ENCODE assay signal across 11 cellular contexts in the genomic region with DNA sequence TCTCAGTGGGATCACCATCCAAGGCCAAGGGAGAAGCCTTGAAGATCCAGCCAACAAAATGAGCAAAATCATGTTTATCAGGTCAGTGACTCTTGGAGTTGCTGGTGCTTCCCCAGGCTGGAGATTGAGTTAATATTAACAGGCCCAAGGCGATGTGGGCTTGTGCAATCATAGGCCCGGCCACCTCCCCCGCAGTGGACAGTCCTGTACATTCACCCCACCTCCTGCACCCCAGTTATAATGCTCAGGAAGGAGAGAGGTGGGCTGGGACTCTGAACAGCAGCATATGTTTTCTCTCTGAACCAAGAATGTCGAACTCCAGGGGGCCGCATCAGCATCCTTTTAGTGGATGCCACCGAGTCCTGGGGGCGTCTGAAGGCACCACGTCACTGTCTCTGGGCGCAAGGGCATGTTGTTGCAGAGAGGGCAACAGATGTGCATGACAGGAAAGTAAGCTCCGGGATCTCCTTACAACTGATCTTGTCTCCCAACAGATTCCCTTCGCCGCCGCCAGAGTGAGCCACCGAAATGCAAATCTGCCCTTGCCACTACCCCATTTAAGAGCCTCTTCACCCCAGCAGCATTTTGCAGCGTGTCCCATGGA. TPM values are rescaled to one million over a fixed set of nuclear protein-coding genes. Genes with fewer than 3 reads are reported as not detected.
A peak's percentile ranks its signal among the peaks of the same experiment; 100 is the strongest.
DNase-seq lines count a peak whose midpoint lies in the region; ATAC-seq and TF ChIP-seq lines count a peak whose summit lies in the region.
"Had no signal": no experiment of that assay in that cellular context is flagged by ENCODE, and none has a peak within 500 bp of the region (broad histone marks: within the 10 kb centered on the region; RNA-seq: fewer than 3 reads in every experiment).

No MANE protein-coding gene starts in this region.

- ATAC-seq in heart right ventricle = peak in 2 of 8 donors; percentile 31 to 41
- peak; percentile 95 for ATAC-seq in sciatic nerve
- no peak for ATAC-seq in HG02678 (IDR thresholded peaks at IDR 0.05; ENCODE audit: unreplicated experiment)

- DNase-seq in NOMO-1 (lab: John Stamatoyannopoulos, UW; ENCODE audit: unreplicated experiment in 2 of 2) (peak; percentile 4 to 20), NOMO-1 treated with dmso at 0.1 percent for 144 hours (lab: John Stamatoyannopoulos, UW; ENCODE audit: unreplicated experiment) (no peak), RPMI7951 (ENCODE audit: low read depth) (peak; percentile 56), heart right ventricle (peak; percentile 12 to 31), sciatic nerve (ENCODE audit: low spot score) (peak; percentile 80), NCI-H2107 treated with DMSO at 0.1 percent for 48 hours (lab: John Stamatoyannopoulos, UW; ENCODE audit: unreplicated experiment) (no peak), HEK293T (ENCODE audit: extremely low spot score) (no peak)

- no peak overlapping the region for H3K27ac ChIP-seq in heart right ventricle
- H3K27ac ChIP-seq: BLaER1 treated with 17β-estradiol and CSF1 and Interleukin-3, amounts not matched to agents 10 nM and 100 nM; SK-N-MC had no signal

- WGBS in heart right ventricle, 2 donors = 21 to 23% methylated on average over 15 of the region's 15 CpGs

- H3K4me3 ChIP-seq in heart right ventricle = no peak overlapping the region
- H3K4me3 ChIP-seq: BLaER1 treated with 17β-estradiol and CSF1 and Interleukin-3, amounts not matched to agents 10 nM and 100 nM; SK-N-MC had no signal

- H3K4me1 ChIP-seq in heart right ventricle = no peaks in the 10 kb centered on the region

- peaks cover 0 to 49% (median 23%) of the 10 kb centered on the region in 7 donors for H3K27me3 ChIP-seq in heart right ventricle
- H3K27me3 ChIP-seq: BLaER1 treated with 17β-estradiol and CSF1 and Interleukin-3, amounts not matched to agents 10 nM and 100 nM had no signal

- no peaks in the 10 kb centered on the region for H3K36me3 ChIP-seq in heart right ventricle
- H3K36me3 ChIP-seq: BLaER1 treated with 17β-estradiol and CSF1 and Interleukin-3, amounts not matched to agents 10 nM and 100 nM had no signal

- POLR2A ChIA-PET in HEK293T (lab: Yijun Ruan, JAX) = no interaction called here

- intact Hi-C loops in heart right ventricle (cut with DNase I) = loop anchor here in 2 of 10 donors (5.0 to 10.0 kb wide), 2 partner anchors 130 to 132 kb away; no protein-coding TSS in a partner anchor
- intact Hi-C loops in sciatic nerve (cut with DNase I) = loop anchor here (10.0 kb wide), 1 partner anchor 130 kb away; no protein-coding TSS in a partner anchor

- CTCF ChIA-PET in HEK293T (lab: Yijun Ruan, JAX) = no interaction called here

- TF ChIP-seq CTCF in heart right ventricle (IDR thresholded peaks at IDR 0.05) = peak in 5 of 9 donors; percentile 19 to 52 (median 34)

- H3K9me3 ChIP-seq in heart right ventricle = no peaks in the 10 kb centered on the region

TF ChIP-seq in HEK293T, 16 proteins besides CTCF, POLR2A, EP300 and RAD21:
- TF ChIP-seq SUZ12 (IDR thresholded peaks at IDR 0.05) (no peak), NFRKB (IDR thresholded peaks at IDR 0.05) (no peak), HDGF (IDR thresholded peaks at IDR 0.05; ENCODE audit: borderline replicate concordance) (no peak), TARDBP (IDR thresholded peaks at IDR 0.05) (no peak), FOXM1 (IDR thresholded peaks at IDR 0.05; ENCODE audit: borderline replicate concordance) (no peak)

RNA-seq across cellular contexts. Expression of a gene that starts 11.2 kb away (rescaled TPM):
- total RNA-seq in RPMI7951 (2014; rRNA removed; shearing (Covaris generic)) = not detected in 2 replicates
- total RNA-seq in heart right ventricle (not detected), sciatic nerve (not detected)
- not detected for polyA plus RNA-seq in heart right ventricle
- total RNA-seq: mesothelial cell of epicardium had no signal

RNA-seq across cellular contexts. Expression of a gene that starts 32.2 kb away (rescaled TPM):
- total RNA-seq in RPMI7951 (2014; rRNA removed; shearing (Covaris generic)) = 1.4 and 2.1 TPM in 2 replicates
- total RNA-seq in heart right ventricle (not detected), sciatic nerve (not detected)
- not detected for polyA plus RNA-seq in heart right ventricle
- total RNA-seq: mesothelial cell of epicardium had no signal

RNA-seq across cellular contexts. Expression of a gene that starts 33.1 kb away (rescaled TPM):
- total RNA-seq in RPMI7951 (2014; rRNA removed; shearing (Covaris generic)) = 0.12 and 0.78 TPM in 2 replicates
- total RNA-seq in heart right ventricle = 10 to 100 TPM in 1 of 10 donors, 1 to 10 TPM in 9; 1.9 to 38.3 (median 3.8) TPM
- polyA plus RNA-seq in heart right ventricle = 1 to 10 TPM; 1.1 to 8.7 TPM
- 28.5 TPM for total RNA-seq in sciatic nerve

Comparison
In these comparisons a context has a peak if more than half of its experiments do, and no peak if none do; other contexts are left out.
1. DNase-seq: peak in NOMO-1 (2 of 2), RPMI7951 (single experiment), heart right ventricle (2 of 2) and sciatic nerve (single experiment); none in NOMO-1 treated with dmso at 0.1 percent for 144 hours (single experiment), NCI-H2107 treated with DMSO at 0.1 percent for 48 hours (single experiment) and HEK293T (single experiment).